ENCODE assay signal across 10 cellular contexts in the genomic region with DNA sequence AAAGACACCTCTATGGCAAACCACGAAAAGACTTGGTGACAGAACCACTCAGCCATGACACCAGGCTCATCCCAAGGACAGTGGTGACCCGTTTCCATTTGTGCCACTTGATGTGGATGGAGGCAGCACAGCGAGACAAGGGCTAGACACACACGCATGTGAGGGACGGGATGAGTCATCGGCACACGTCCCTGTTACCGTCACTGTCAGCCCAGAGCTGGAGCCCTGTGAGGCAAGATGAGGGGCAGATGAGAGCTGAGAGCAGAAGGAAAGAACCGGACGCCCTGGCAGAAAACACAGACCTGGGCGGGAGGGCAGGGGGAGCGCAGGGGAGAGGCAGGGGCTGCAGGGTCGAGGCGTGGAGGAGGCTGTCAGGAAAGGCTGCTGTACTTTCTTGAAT. TPM values are rescaled to one million over a fixed set of nuclear protein-coding genes. Genes with fewer than 3 reads are reported as not detected.
DNase-seq lines count a peak whose midpoint lies in the region; ATAC-seq, FAIRE-seq and TF ChIP-seq lines count a peak whose summit lies in the region.
"Had no signal": no experiment of that assay in that cellular context is flagged by ENCODE, and none has a peak within 500 bp of the region (broad histone marks: within the 10 kb centered on the region; RNA-seq: fewer than 3 reads in every experiment).

No MANE protein-coding gene starts in this region.

- H3K9ac ChIP-seq in PC-3 (ENCODE audit: low read length): no peak overlapping the region

- H3K9me3 ChIP-seq in A549: no peaks in the 10 kb centered on the region
- H3K9me3 ChIP-seq in PC-3 (ENCODE audit: low read length): no peaks in the 10 kb centered on the region

- H3K27ac ChIP-seq in A549: peak overlapping the region; percentile 52 to 78; a peak in 4 of 6 replicates
- no peak overlapping the region for H3K27ac ChIP-seq in PC-3 (ENCODE audit: low read length)
- peak overlapping the region; percentile 86 for H3K27ac ChIP-seq in foreskin keratinocyte

- ATAC-seq in A549 (peak; percentile 68 to 69; a peak in 5 of 6 replicates), GM18520 (IDR thresholded peaks at IDR 0.05; ENCODE audit: unreplicated experiment) (peak; percentile 79), PC-3 (peak; percentile 30; the same call in 1 of the 2 replicates), foreskin keratinocyte (peak; percentile 35), left lobe of liver (no peak), HG03196 (IDR thresholded peaks at IDR 0.05; ENCODE audit: unreplicated experiment) (no peak)

- H3K4me1 ChIP-seq in A549 (peaks cover 13% of the 10 kb centered on the region), PC-3 (ENCODE audit: insufficient read depth, low read length) (peaks cover 12% of the 10 kb centered on the region), foreskin keratinocyte (peaks cover 27% of the 10 kb centered on the region)

- 36% methylated on average over 11 of the region's 14 CpGs for WGBS in A549 (ENCODE audit: missing lambda C conversion rate)

- no peaks in the 10 kb centered on the region for H4K20me1 ChIP-seq in PC-3 (ENCODE audit: low read length)

- DNase-seq in A549 (ENCODE audit: low read depth in 1 of 2, low spot score in 1 of 2): peak; percentile 42 to 47
- peak; percentile 35 for DNase-seq in PC-3
- DNase-seq in foreskin keratinocyte: peak in 1 of 2 donors; percentile 36
- DNase-seq in NCI-H2081 (lab: John Stamatoyannopoulos, UW): no peak
- DNase-seq in left lobe of liver (ENCODE audit: low spot score): no peak
- DNase-seq in DMS 273 treated with DMSO at 0.1 percent for 48 hours (lab: John Stamatoyannopoulos, UW): no peak
- DNase-seq: activated naive CD8-positive, alpha-beta T cell treated with anti-CD3 and anti-CD28 coated beads, Interleukin-2, amount 10 ng/mL, durations not matched to agents 7 days and 5 days; Calu3 had no signal

- CTCF ChIA-PET in A549 (lab: Yijun Ruan, JAX): no interaction called here
- CTCF ChIA-PET in PC-3 (lab: Charles Lee): no interaction called here

- BruUV-seq in PC-3 (replicated peaks; lab: Mats Ljungman, UMichigan): no TSS peak

- no peaks in the 10 kb centered on the region for H3K79me2 ChIP-seq in PC-3 (ENCODE audit: low read length)

- TF ChIP-seq CTCF in A549 (IDR thresholded peaks at IDR 0.05) (no peak), PC-3 (conservative IDR thresholded peaks at IDR 0.05; ENCODE audit: low read depth, low read length) (no peak), foreskin keratinocyte (conservative IDR thresholded peaks at IDR 0.05) (no peak)

- H3K9me2 ChIP-seq in PC-3 (replicated peaks; ENCODE audit: low read length): no peaks in the 10 kb centered on the region

- TF ChIP-seq POLR2A in A549 (IDR thresholded peaks at IDR 0.05; ENCODE audit: low read length): no peak

- no peaks in the 10 kb centered on the region for H3F3A ChIP-seq in PC-3 (ENCODE audit: low read length, unreplicated experiment)

- no peak for TF ChIP-seq RAD21 in A549 (conservative IDR thresholded peaks at IDR 0.05 in 1 of 2, IDR thresholded peaks at IDR 0.05 in 1 of 2)

- no peaks in the 10 kb centered on the region for H3K36me3 ChIP-seq in PC-3 (ENCODE audit: low read depth, low read length)

- POLR2A ChIA-PET in A549 (lab: Yijun Ruan, JAX): no interaction called here
- POLR2A ChIA-PET in PC-3 (lab: Charles Lee; ENCODE audit: unreplicated experiment): no interaction called here

- no peak for TF ChIP-seq EP300 in A549 (IDR thresholded peaks at IDR 0.05)

- intact Hi-C loops in PC-3 (cut with micrococcal nuclease): no loop called here

- no peak for FAIRE-seq in A549 (lab: Jason Lieb, UNC)

- H3K4me2 ChIP-seq in A549 (peak overlapping the region; percentile 64), PC-3 (ENCODE audit: low read length) (no peak overlapping the region)

- H2AFZ ChIP-seq in PC-3 (ENCODE audit: low read length): no peak overlapping the region

- H3K27me3 ChIP-seq in PC-3 (ENCODE audit: low read length): no peaks in the 10 kb centered on the region
- peaks cover 3% of the 10 kb centered on the region for H3K27me3 ChIP-seq in foreskin keratinocyte

- H3K4me3 ChIP-seq in A549 (no peak overlapping the region), PC-3 (ENCODE audit: low read length) (no peak overlapping the region)

TF ChIP-seq in A549, 52 proteins besides CTCF, POLR2A, EP300 and RAD21:
- 0 out of 2 replicates have a peak, but pooled peaks have one; percentile 10 for TF ChIP-seq FOSL2 (IDR thresholded peaks at IDR 0.05)
- TF ChIP-seq FOSL2 (CRISPR knock-in tag; IDR thresholded peaks at IDR 0.05): peak; percentile 84
- no peak for TF ChIP-seq ZFP36 (IDR thresholded peaks at IDR 0.05; ENCODE audit: borderline replicate concordance, partially characterized antibody)
- no peak for TF ChIP-seq EHMT2 (IDR thresholded peaks at IDR 0.05; ENCODE audit: low read depth)
- no peak for TF ChIP-seq MAZ (IDR thresholded peaks at IDR 0.05; ENCODE audit: borderline replicate concordance, low read depth, low read length)
TF ChIP-seq in A549: peak in this region for 1.

RNA-seq across cellular contexts. Expression of gene SIK1, which starts 57.8 kb away (rescaled TPM):
- polyA plus RNA-seq in A549 (2011; rRNA removed) (57.5 and 74.0 TPM in 2 replicates), A549 (2017; fragmentation: RNase III; extraction: RNeasy Plus Mini Kit Qiagen cat#74134 plus additional on column Dnase treatment) (12.2 to 17.7 TPM (median 14.0 TPM) in 3 replicates), foreskin keratinocyte (0.67 and 11.0 TPM in 2 replicates)
- polyA plus RNA-seq in A549 (2012; cell fraction: cytosol; rRNA removed): 10.4 and 12.1 TPM in 2 replicates
- 25.5 and 33.0 TPM in 2 replicates for polyA plus RNA-seq in A549 (2012; cell fraction: nucleus; rRNA removed)
- polyA minus RNA-seq in A549 (2011; rRNA and poly(A)+ RNA removed): 63.4 and 75.0 TPM in 2 replicates
- total RNA-seq in PC-3 (2014; rRNA removed) (107 and 148 TPM in 2 replicates), foreskin keratinocyte (2.8 and 26.8 TPM in 2 replicates), left lobe of liver (6.3 TPM)

Comparison
In these comparisons a context has a peak if more than half of its experiments do, and no peak if none do; other contexts are left out.
1. ATAC-seq: peak in A549 (2 of 2), GM18520 (single experiment), PC-3 (single experiment) and foreskin keratinocyte (single experiment); none in left lobe of liver (single experiment) and HG03196 (single experiment).
2. DNase-seq: peak in A549 (2 of 2) and PC-3 (single experiment); none in NCI-H2081 (0 of 2), left lobe of liver (single experiment) and DMS 273 treated with DMSO at 0.1 percent for 48 hours (single experiment).